Comparison of ENCODE assay signal across 8 cellular contexts in the genomic region with DNA sequence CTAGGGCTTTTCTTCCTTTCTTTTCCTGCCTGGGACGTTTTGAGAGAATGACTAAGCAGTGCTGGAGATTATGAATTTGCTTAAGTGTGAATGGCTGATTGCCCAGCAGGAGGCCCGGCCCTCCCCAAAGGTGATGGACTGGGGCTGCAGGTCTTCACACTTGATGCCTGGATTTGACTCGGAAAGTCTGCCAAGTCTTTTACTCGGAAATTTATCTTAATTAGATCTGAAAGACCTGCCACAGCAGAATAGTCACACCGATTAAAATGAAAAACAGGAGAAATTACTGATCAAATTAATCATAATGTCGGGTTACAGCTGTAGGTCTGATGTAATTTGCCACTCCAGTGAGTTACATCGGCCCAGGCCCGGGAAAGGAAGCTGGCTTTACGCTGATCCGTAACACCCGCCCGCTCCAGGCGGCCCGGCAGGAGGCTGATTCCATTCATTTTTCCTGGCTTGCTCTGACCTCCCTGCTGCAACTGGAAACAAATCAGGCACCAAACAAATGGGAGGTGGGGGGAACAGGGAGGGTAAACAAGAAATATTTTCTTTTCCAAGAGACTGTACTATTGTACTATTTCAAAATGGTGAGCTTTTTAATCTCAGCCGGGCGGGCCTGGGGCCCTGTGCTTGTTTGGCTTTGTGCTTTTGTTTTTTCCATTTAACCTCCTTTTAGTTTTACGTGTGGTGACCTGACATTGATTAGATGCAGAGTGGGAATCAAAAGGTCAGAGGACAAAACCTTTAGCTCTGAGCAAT.
DNase-seq lines count a peak whose midpoint lies in the region; ATAC-seq, FAIRE-seq and TF ChIP-seq lines count a peak whose summit lies in the region.

No MANE protein-coding gene starts in this region.

- H3K9me2 ChIP-seq in GM23338 (ENCODE audit: insufficient read depth), result peaks cover 6% of the 10 kb centered on the region

- CTCF ChIA-PET in CD8-positive, alpha-beta memory T cell (lab: Charles Lee), result no interaction called here

- intact Hi-C loops in pancreas (cut with DNase I), result no loop called here

- H3K4me1 ChIP-seq in GM23338 (ENCODE audit: insufficient read depth), result peaks cover 45% of the 10 kb centered on the region
- H3K4me1 ChIP-seq in pancreas, result no peaks in the 10 kb centered on the region
- no peaks in the 10 kb centered on the region for H3K4me1 ChIP-seq in CD8-positive, alpha-beta memory T cell (ENCODE audit: insufficient read depth, low read length)

- ATAC-seq in GM23338 (peak; percentile 93), pancreas (peak; percentile 86 to 93 (median 90)), HG02852 (IDR thresholded peaks at IDR 0.05; ENCODE audit: unreplicated experiment) (no peak), GM18907 (IDR thresholded peaks at IDR 0.05; ENCODE audit: unreplicated experiment) (no peak)

- no peaks in the 10 kb centered on the region for H3K9me3 Mint-ChIP-seq in GM23338
- no peaks in the 10 kb centered on the region for H3K9me3 Mint-ChIP-seq in CD8-positive, alpha-beta memory T cell

- H3K4me3 ChIP-seq in GM23338 (peak overlapping the region; percentile 18), pancreas (no peak overlapping the region)
- H3K4me3 ChIP-seq in CD8-positive, alpha-beta memory T cell (ENCODE audit: low read length), result no peak overlapping the region

- peaks cover 52% of the 10 kb centered on the region for H3K4me1 Mint-ChIP-seq in GM23338
- peaks cover 9 to 15% (median 13%) of the 10 kb centered on the region in 3 donors for H3K4me1 Mint-ChIP-seq in CD8-positive, alpha-beta memory T cell

- H4K20me1 ChIP-seq in GM23338 (replicated peaks; ENCODE audit: insufficient read depth), result no peaks in the 10 kb centered on the region

- peak overlapping the region; percentile 12; the same call in 2 of the 3 replicates for H3K4me3 Mint-ChIP-seq in GM23338
- H3K4me3 Mint-ChIP-seq in CD8-positive, alpha-beta memory T cell, result no peak overlapping the region

- peak overlapping the region; percentile 36 for H3K4me2 ChIP-seq in GM23338

- peak overlapping the region; percentile 7; the same call in 1 of the 2 replicates for H2AFZ ChIP-seq in GM23338

- no peak for TF ChIP-seq CTCF in GM23338 (conservative IDR thresholded peaks at IDR 0.05; ENCODE audit: low read depth in 2 of 2)
- TF ChIP-seq CTCF in pancreas (IDR thresholded peaks at IDR 0.05), result no peak

- no peaks in the 10 kb centered on the region for H3K9me3 ChIP-seq in pancreas
- no peaks in the 10 kb centered on the region for H3K9me3 ChIP-seq in CD8-positive, alpha-beta memory T cell (ENCODE audit: low read length)

- POLR2A ChIA-PET in CD8-positive, alpha-beta memory T cell (lab: Charles Lee), result no interaction called here

- peak overlapping the region; percentile 79 for H3K27ac ChIP-seq in GM23338 (ENCODE audit: low read depth)
- H3K27ac ChIP-seq in pancreas, result peak overlapping the region in 1 of 4 donors; percentile 10
- no peak overlapping the region for H3K27ac ChIP-seq in CD8-positive, alpha-beta memory T cell (ENCODE audit: low read depth, low read length)

- peak overlapping the region; percentile 96 for H3K27ac Mint-ChIP-seq in GM23338
- no peak overlapping the region for H3K27ac Mint-ChIP-seq in CD8-positive, alpha-beta memory T cell

- no peak for FAIRE-seq in pancreas (lab: Jason Lieb, UNC)

- H3K27me3 ChIP-seq in GM23338 (ENCODE audit: insufficient read depth) (no peaks in the 10 kb centered on the region), pancreas (no peaks in the 10 kb centered on the region)
- H3K27me3 ChIP-seq in CD8-positive, alpha-beta memory T cell (ENCODE audit: insufficient read depth, low read length, poor library complexity, severe bottlenecking), result no peaks in the 10 kb centered on the region

- H3K79me2 ChIP-seq in GM23338 (replicated peaks; ENCODE audit: insufficient read depth), result no peaks in the 10 kb centered on the region

- DNase-seq in GM23338 (ENCODE audit: low spot score) (peak; percentile 77), glomerular visceral epithelial cell (ENCODE audit: extremely low spot score) (peak; percentile 64), pancreas (peak; percentile 23 to 63 (median 44)), inferior parietal cortex (ENCODE audit: extremely low spot score) (no peak)
- no peak for DNase-seq in CD8-positive, alpha-beta memory T cell

- no peaks in the 10 kb centered on the region for H3K36me3 ChIP-seq in GM23338 (ENCODE audit: insufficient read depth)
- H3K36me3 ChIP-seq in pancreas, result no peaks in the 10 kb centered on the region
- H3K36me3 ChIP-seq in CD8-positive, alpha-beta memory T cell (ENCODE audit: insufficient read depth, low read length), result no peaks in the 10 kb centered on the region

- 28 to 32% methylated on average over 17 of the region's 17 CpGs for WGBS in pancreas, 2 donors

- H3K27me3 Mint-ChIP-seq in GM23338 (ENCODE audit: insufficient read depth, low read depth, poor library complexity), result peaks cover 3% of the 10 kb centered on the region
- H3K27me3 Mint-ChIP-seq in CD8-positive, alpha-beta memory T cell, result peaks cover 6 to 10% of the 10 kb centered on the region in 2 donors

- H3F3A ChIP-seq in GM23338 (replicated peaks; ENCODE audit: low read depth), result no peaks in the 10 kb centered on the region

- no peaks in the 10 kb centered on the region for H3K36me3 Mint-ChIP-seq in GM23338 (ENCODE audit: low read depth)
- no peaks in the 10 kb centered on the region for H3K36me3 Mint-ChIP-seq in CD8-positive, alpha-beta memory T cell

TF ChIP-seq in GM23338, 12 proteins besides CTCF, POLR2A, EP300 and RAD21:
- TF ChIP-seq REST (IDR thresholded peaks at IDR 0.05; ENCODE audit: unreplicated experiment) (no peak), CREB1 (CRISPR knock-in tag; IDR thresholded peaks at IDR 0.05; ENCODE audit: low read depth) (no peak)

TF ChIP-seq in PFSK-1, 5 proteins besides CTCF, POLR2A, EP300 and RAD21:
- TF ChIP-seq TAF1 (IDR thresholded peaks at IDR 0.05; ENCODE audit: borderline replicate concordance, insufficient read depth, low read length) (peak; percentile 27; the same call in 1 of the 2 replicates), FOXP2 (optimal IDR thresholded peaks at IDR 0.05; ENCODE audit: borderline replicate concordance, extremely low read depth, extremely low read length, insufficient read depth) (peak; percentile 54), REST (IDR thresholded peaks at IDR 0.05; ENCODE audit: insufficient read depth in 1 of 2, low read depth in 2 of 2, low read length in 2 of 2) (no peak), POLR2AphosphoS5 (IDR thresholded peaks at IDR 0.05; ENCODE audit: low read depth, low read length) (peak; percentile 65; the same call in 1 of the 2 replicates), SIN3A (IDR thresholded peaks at IDR 0.05; ENCODE audit: borderline replicate concordance, insufficient read depth, low read length) (0 out of 2 replicates have a peak, but pooled peaks have one; percentile 56)
TF ChIP-seq in PFSK-1: peak in this region for 4.

Comparison
In these comparisons a context has a peak if more than half of its experiments do, and no peak if none do; other contexts are left out.
1. ATAC-seq: peak in GM23338 (single experiment) and pancreas (4 of 4); none in HG02852 (single experiment) and GM18907 (single experiment).
2. DNase-seq: peak in GM23338 (single experiment), glomerular visceral epithelial cell (single experiment) and pancreas (6 of 6); none in CD8-positive, alpha-beta memory T cell (0 of 5) and inferior parietal cortex (single experiment).